8 cellular contexts compared by ENCODE assay signal in the genomic region with DNA sequence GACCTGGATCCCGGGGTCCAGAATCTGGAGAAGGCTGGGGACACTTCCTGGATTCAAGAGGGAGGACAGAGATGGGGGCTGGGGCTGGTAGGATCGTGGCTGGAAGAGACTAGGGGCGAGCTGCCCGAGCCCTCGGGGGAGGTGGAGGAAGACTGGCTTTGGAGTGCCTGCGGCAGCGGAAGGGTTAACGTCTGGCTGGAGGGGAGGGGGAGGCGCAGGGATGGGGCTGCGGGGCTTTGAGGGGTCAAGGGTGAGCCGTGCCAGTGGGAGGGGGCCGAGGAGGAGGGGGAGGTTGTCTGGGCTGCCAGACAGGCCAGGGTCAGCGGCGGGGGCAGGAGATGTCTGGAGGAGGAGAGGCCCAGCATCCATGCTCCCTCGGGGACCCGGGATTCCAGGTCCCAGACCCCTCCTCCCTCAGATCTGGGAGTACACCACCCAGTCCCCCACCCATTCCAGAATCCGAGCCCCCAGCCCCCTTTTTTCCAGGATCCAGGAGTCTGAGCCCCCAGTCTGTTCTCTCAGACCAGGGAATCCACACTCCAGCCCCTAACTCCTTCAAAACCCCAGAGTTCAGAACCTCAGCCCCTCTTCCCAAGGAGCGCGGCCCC. TPM values are rescaled to one million over a fixed set of nuclear protein-coding genes. Genes with fewer than 3 reads are reported as not detected.
A peak's percentile ranks its signal among the peaks of the same experiment; 100 is the strongest.
DNase-seq lines count a peak whose midpoint lies in the region; ATAC-seq and TF ChIP-seq lines count a peak whose summit lies in the region.

No MANE protein-coding gene starts in this region.

- peak overlapping the region; percentile 82 for H3K27ac ChIP-seq in SJSA1
- peak overlapping the region; percentile 99 for H3K27ac ChIP-seq in endodermal cell (ENCODE audit: low read depth, low read length)
- H3K27ac ChIP-seq in muscle layer of colon (ENCODE audit: low read depth, low read length), result peak overlapping the region; percentile 95

- peak overlapping the region; percentile 68 for H3K4me3 ChIP-seq in SJSA1
- H3K4me3 ChIP-seq in endodermal cell (ENCODE audit: low read length), result peak overlapping the region; percentile 90
- H3K4me3 ChIP-seq in muscle layer of colon (ENCODE audit: low read depth in 1 of 2, low read length in 2 of 2), result peak overlapping the region; percentile 70 to 95

- DNase-seq in NCI-H1417 (lab: John Stamatoyannopoulos, UW), result peak in 2 of 3 experiments; percentile 56 to 66
- no peak for DNase-seq in NCI-H1417 treated with DMSO at 0.1 percent for 48 hours (lab: John Stamatoyannopoulos, UW)
- no peak for DNase-seq in SJSA1 (ENCODE audit: low read depth in 1 of 2, low spot score in 2 of 2)
- DNase-seq in endodermal cell, result peak; percentile 92
- no peak for DNase-seq in NCI-H2107 (lab: John Stamatoyannopoulos, UW)
- DNase-seq in RPMI8226, result no peak

- no peak for TF ChIP-seq CTCF in endodermal cell (conservative IDR thresholded peaks at IDR 0.05)

- H3K4me1 ChIP-seq in SJSA1 (replicated peaks) (peaks cover 26% of the 10 kb centered on the region), endodermal cell (ENCODE audit: control insufficient read depth, insufficient read depth, low read length) (peaks cover 5% of the 10 kb centered on the region), muscle layer of colon (ENCODE audit: insufficient read depth, low read length) (peaks cover 43% of the 10 kb centered on the region)

- peaks cover 19% of the 10 kb centered on the region for H3K36me3 Mint-ChIP-seq in endodermal cell (ENCODE audit: low read depth)

- H3K36me3 ChIP-seq in SJSA1 (peaks cover 30% of the 10 kb centered on the region), endodermal cell (ENCODE audit: control insufficient read depth, insufficient read depth, low read length) (peaks cover 22% of the 10 kb centered on the region), muscle layer of colon (ENCODE audit: insufficient read depth, low read length) (peaks cover 21% of the 10 kb centered on the region)

- peak overlapping the region; percentile 83 for H3K4me3 Mint-ChIP-seq in endodermal cell

- WGBS in endodermal cell (ENCODE audit: insufficient coverage in 1 of 2, insufficient read length in 1 of 2), 2 experiments, result 0% methylated on average over 10 to 16 of the region's 19 CpGs

- H3K9me3 ChIP-seq in SJSA1 (replicated peaks), result no peaks in the 10 kb centered on the region
- peaks cover 21% of the 10 kb centered on the region for H3K9me3 ChIP-seq in endodermal cell (ENCODE audit: control insufficient read depth, low read length)
- H3K9me3 ChIP-seq in muscle layer of colon (ENCODE audit: low read length), result no peaks in the 10 kb centered on the region

- H3K27me3 ChIP-seq in SJSA1 (replicated peaks) (no peaks in the 10 kb centered on the region), endodermal cell (ENCODE audit: control insufficient read depth, insufficient read depth, low read length, poor library complexity, severe bottlenecking) (no peaks in the 10 kb centered on the region), muscle layer of colon (ENCODE audit: control insufficient read depth in 1 of 2, insufficient read depth in 2 of 2, low read length in 2 of 2) (no peaks in the 10 kb centered on the region)

- H3K9ac ChIP-seq in endodermal cell (ENCODE audit: extremely low read depth, low read length, poor library complexity, severe bottlenecking) (peak overlapping the region; percentile 91), muscle layer of colon (ENCODE audit: low read length) (peak overlapping the region; percentile 83)

- H3K27me3 Mint-ChIP-seq in endodermal cell (ENCODE audit: insufficient read depth), result peaks cover 2% of the 10 kb centered on the region

- H3K4me1 Mint-ChIP-seq in endodermal cell, result peaks cover 20% of the 10 kb centered on the region

- no peak for ATAC-seq in GM18858 (IDR thresholded peaks at IDR 0.05; ENCODE audit: unreplicated experiment)

- H3K9me3 Mint-ChIP-seq in endodermal cell, result peaks cover 14% of the 10 kb centered on the region

- H3K27ac Mint-ChIP-seq in endodermal cell, result peak overlapping the region; percentile 93

RNA-seq across cellular contexts. Expression of a gene that starts 3.3 kb away (rescaled TPM):
- total RNA-seq in SJSA1 (2014; rRNA removed; shearing (Covaris generic)), result 8.7 and 10.7 TPM in 2 replicates
- total RNA-seq in endodermal cell, result 10 to 100 TPM; 18.4 to 26.8 TPM
- polyA plus RNA-seq in endodermal cell (2013, experiment 1 of 2), result 33.8 TPM
- polyA plus RNA-seq in endodermal cell (2013, experiment 2 of 2), result 32.2 TPM

RNA-seq across cellular contexts. Expression of a gene that starts 33.9 kb away (rescaled TPM):
- total RNA-seq in SJSA1 (2014; rRNA removed; shearing (Covaris generic)), result not detected in 2 replicates
- total RNA-seq in endodermal cell, result under 1 TPM in 1 of 2 donors, not detected in 1; 0.22 TPM
- polyA plus RNA-seq in endodermal cell (2013, experiment 1 of 2), result 0.78 TPM
- polyA plus RNA-seq in endodermal cell (2013, experiment 2 of 2), result 1.0 TPM

RNA-seq across cellular contexts. Expression of a gene that starts 43.2 kb away (rescaled TPM):
- not detected in 2 replicates for total RNA-seq in SJSA1 (2014; rRNA removed; shearing (Covaris generic))
- not detected for total RNA-seq in endodermal cell
- not detected for polyA plus RNA-seq in endodermal cell (2013, experiment 1 of 2)
- 0.12 TPM for polyA plus RNA-seq in endodermal cell (2013, experiment 2 of 2)

RNA-seq across cellular contexts. Expression of a gene that starts 59.7 kb away (rescaled TPM):
- not detected in 2 replicates for total RNA-seq in SJSA1 (2014; rRNA removed; shearing (Covaris generic))
- total RNA-seq in endodermal cell, result not detected
- 0.14 TPM for polyA plus RNA-seq in endodermal cell (2013, experiment 1 of 2)
- polyA plus RNA-seq in endodermal cell (2013, experiment 2 of 2), result not detected

Comparison
In these comparisons a context has a peak if more than half of its experiments do, and no peak if none do; other contexts are left out.
1. DNase-seq: peak in NCI-H1417 (2 of 3) and endodermal cell (single experiment); none in NCI-H1417 treated with DMSO at 0.1 percent for 48 hours (single experiment), SJSA1 (0 of 2), NCI-H2107 (single experiment) and RPMI8226 (single experiment).
2. Peak in every context shown above with its lines, with median percentiles within 50 percentile points of each other: H3K27ac ChIP-seq and H3K4me3 ChIP-seq.